Comparison of ENCODE assay signal across 19 cellular contexts in genomic region chr20:2625062-2625461, GRCh38. TPM values are rescaled to one million over a fixed set of nuclear protein-coding genes. Genes with fewer than 3 reads are reported as not detected.
DNase-seq lines count a peak whose midpoint lies in the region; ATAC-seq and TF ChIP-seq lines count a peak whose summit lies in the region.
"Had no signal": no experiment of that assay in that cellular context is flagged by ENCODE, and none has a peak within 500 bp of the region (broad histone marks: within the 10 kb centered on the region; RNA-seq: fewer than 3 reads in every experiment).

No MANE protein-coding gene starts in this region.

- peaks cover 6 to 14% of the 10 kb centered on the region in 2 donors for H3K9me3 ChIP-seq in breast epithelium

- intact Hi-C loops in breast epithelium (cut with DNase I; ENCODE audit: low total_unique reads), result no loop called here
- intact Hi-C loops in MCF 10A (cut with micrococcal nuclease), result no loop called here

- H3K36me3 Mint-ChIP-seq in MCF 10A (ENCODE audit: insufficient read depth, unreplicated experiment), result no peaks in the 10 kb centered on the region
- H3K36me3 Mint-ChIP-seq: CD8-positive, alpha-beta T cell had no signal

- no peaks in the 10 kb centered on the region for H3K36me3 ChIP-seq in breast epithelium
- H3K36me3 ChIP-seq: BLaER1 had no signal

- TF ChIP-seq POLR2A in breast epithelium (IDR thresholded peaks at IDR 0.05), result no peak

- H3K4me1 Mint-ChIP-seq in MCF 10A (ENCODE audit: insufficient read depth, unreplicated experiment), result peaks cover 13% of the 10 kb centered on the region

- H3K27me3 ChIP-seq in breast epithelium, result no peaks in the 10 kb centered on the region
- H3K27me3 ChIP-seq: BLaER1 had no signal

- H3K27ac ChIP-seq in breast epithelium, result peak overlapping the region; percentile 42 to 76
- H3K27ac ChIP-seq: 22Rv1, A549, BLaER1 had no signal

- no peak overlapping the region for H3K27ac Mint-ChIP-seq in MCF 10A (ENCODE audit: low read depth, unreplicated experiment)
- H3K27ac Mint-ChIP-seq: CD8-positive, alpha-beta T cell; HFFc6 had no signal

- H3K27me3 Mint-ChIP-seq in MCF 10A (ENCODE audit: insufficient read depth, unreplicated experiment), result no peaks in the 10 kb centered on the region

- ATAC-seq in omental fat pad (ENCODE audit: low FRiP score) (peak; percentile 19), HG03095 (IDR thresholded peaks at IDR 0.05; ENCODE audit: unreplicated experiment) (no peak)
- ATAC-seq: A549; CD8-positive, alpha-beta T cell; GM12878; HCT116 had no signal

- TF ChIP-seq CTCF in breast epithelium (IDR thresholded peaks at IDR 0.05) (no peak), MCF 10A (IDR thresholded peaks at IDR 0.05; ENCODE audit: unreplicated experiment) (no peak), AG09319 (IDR thresholded peaks at IDR 0.05; ENCODE audit: low read depth, low read length) (no peak), omental fat pad (IDR thresholded peaks at IDR 0.05) (no peak)

- POLR2A ChIA-PET in MCF 10A (lab: Yijun Ruan, JAX), result no interaction called here

- CTCF ChIA-PET in MCF 10A (lab: Yijun Ruan, JAX), result no interaction called here

- peaks cover 7% of the 10 kb centered on the region for H3K9me3 Mint-ChIP-seq in MCF 10A (ENCODE audit: unreplicated experiment)

- BruUV-seq in MCF 10A (replicated peaks; lab: Mats Ljungman, UMichigan), result no TSS peak

- no peak overlapping the region for H3K4me3 ChIP-seq in breast epithelium
- H3K4me3 ChIP-seq: A549, BLaER1, GM12878 had no signal

- DNase-seq in breast epithelium (ENCODE audit: low spot score in 2 of 2), result no peak
- DNase-seq in MCF 10A (ENCODE audit: unreplicated experiment), result no peak
- DNase-seq in AG09319 (ENCODE audit: extremely low read depth, low read depth), result peak; percentile 3
- peak; percentile 26 for DNase-seq in fibroblast of peridontal ligament (ENCODE audit: extremely low read depth)
- DNase-seq in omental fat pad (ENCODE audit: low spot score), result no peak
- DNase-seq in putamen (ENCODE audit: low spot score), result no peak
- no peak for DNase-seq in activated gamma-delta T cell treated with Interleukin-2 at 50 U/mL for 16 hours
- DNase-seq: Calu3; CD8-positive, alpha-beta T cell; DMS79 treated with DMSO at 0.1 percent for 48 hours; GOT3; H7; HFFc6 had no signal

- no peak overlapping the region for H3K4me3 Mint-ChIP-seq in MCF 10A (ENCODE audit: unreplicated experiment)
- H3K4me3 Mint-ChIP-seq: CD8-positive, alpha-beta T cell; HFFc6 had no signal

- H3K4me1 ChIP-seq in breast epithelium, result no peaks in the 10 kb centered on the region
- H3K4me1 ChIP-seq: BLaER1 had no signal

RNA-seq across cellular contexts. Expression of gene NOP56, which starts 27.4 kb away (rescaled TPM):
- total RNA-seq in breast epithelium (100 to 1,000 TPM in 1 of 3 donors, 10 to 100 TPM in 2; 77.1 to 137 (median 94.8) TPM), MCF 10A (2022) (228 and 340 TPM in 2 replicates), omental fat pad (100 to 1,000 TPM in 2 of 4 donors, 10 to 100 TPM in 2; 77.3 to 463 (median 96.6) TPM)

RNA-seq across cellular contexts. Expression of gene IDH3B, which starts 39.0 kb away (rescaled TPM):
- total RNA-seq in breast epithelium (100 to 1,000 TPM; 114 to 119 (median 115) TPM), MCF 10A (2022) (80.5 and 102 TPM in 2 replicates), omental fat pad (100 to 1,000 TPM in 3 of 4 donors, 10 to 100 TPM in 1; 90.3 to 122 (median 103) TPM)

Comparison
In these comparisons a context has a peak if more than half of its experiments do, and no peak if none do; other contexts are left out.
1. DNase-seq: peak in AG09319 (single experiment) and fibroblast of peridontal ligament (single experiment); none in breast epithelium (0 of 2), MCF 10A (single experiment), omental fat pad (single experiment), putamen (single experiment) and activated gamma-delta T cell treated with Interleukin-2 at 50 U/mL for 16 hours (single experiment).